14 cellular contexts compared by ENCODE assay signal in genomic region chr20:59235226-59235625, GRCh38.
"Had no signal": no experiment of that assay in that cellular context is flagged by ENCODE, and none has a peak within 500 bp of the region (broad histone marks: within the 10 kb centered on the region; RNA-seq: fewer than 3 reads in every experiment).

No MANE protein-coding gene starts in this region.

- H3K27me3 ChIP-seq: body of pancreas had no signal

- H3K4me1 ChIP-seq: body of pancreas, esophagus muscularis mucosa, pancreas, SJSA1 had no signal

- H3K9me3 ChIP-seq: body of pancreas, pancreas, SJSA1 had no signal

- H3K4me3 ChIP-seq: body of pancreas, coronary artery, esophagus muscularis mucosa, hepatocyte, pancreas, SJSA1 had no signal

- ATAC-seq: body of pancreas, pancreas, sciatic nerve had no signal

- H3K36me3 ChIP-seq: esophagus muscularis mucosa, pancreas, SJSA1 had no signal

- DNase-seq: activated CD4-positive, CD25-positive, alpha-beta regulatory T cell treated with anti-CD3 and anti-CD28 coated beads, Interleukin-2, amount 50 U/mL, for 72 hours; activated T-cell treated with anti-CD3 and anti-CD28 coated beads, Interleukin-2, amount 50 U/mL, for 48 hours; amygdala; body of pancreas; central memory CD4-positive, alpha-beta T cell; islet precursor cell; midbrain; pancreas; T1000 had no signal

- H3K4me2 ChIP-seq: hepatocyte had no signal

- H3K27ac ChIP-seq: body of pancreas, coronary artery, esophagus muscularis mucosa, hepatocyte, pancreas, SJSA1 had no signal

- H2AFZ ChIP-seq: hepatocyte had no signal
